In the genomic region with DNA sequence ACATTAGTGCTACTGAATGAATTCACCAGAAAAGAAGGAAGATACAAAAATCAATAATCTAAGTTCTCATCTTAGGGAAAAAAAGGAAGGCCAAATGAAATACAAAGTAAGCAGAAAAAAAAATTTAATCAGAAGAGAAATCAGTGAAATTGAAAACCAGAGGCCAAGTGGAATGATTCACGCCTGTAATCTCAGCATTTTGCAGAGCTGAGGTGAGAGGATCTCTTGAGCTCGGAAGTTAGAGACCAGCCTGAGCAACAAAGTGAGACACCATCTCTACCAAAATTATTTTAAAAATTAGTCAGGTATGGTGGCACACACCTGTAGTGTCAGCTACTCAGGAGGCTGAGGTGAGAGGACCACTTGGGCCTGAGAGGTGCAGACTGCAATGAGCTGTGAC, we compare ENCODE assay signal across 29 cellular contexts.
"Had no signal": no experiment of that assay in that cellular context is flagged by ENCODE, and none has a peak within 500 bp of the region (broad histone marks: within the 10 kb centered on the region; RNA-seq: fewer than 3 reads in every experiment).

No MANE protein-coding gene starts in this region.

- H3K27me3 Mint-ChIP-seq: activated CD8-positive, alpha-beta T cell treated with anti-CD3 and anti-CD28 coated beads for 36 hours; activated T-helper 17 cell treated with anti-CD3 and anti-CD28 coated beads, Interleukin-2, amount 50 U/mL, for 72 hours; brain; stimulated activated memory B cell treated with anti-CD40 and anti-IgM and Interleukin-4, amounts not matched to agents 10 μg/mL and 1 μg/mL and 100 μg/mL, for 72 hours; T-helper 17 cell had no signal

- H3K36me3 ChIP-seq: left ventricle myocardium inferior, neutrophil, ovary, prostate gland, sigmoid colon, suprapubic skin, tibial artery had no signal

- ATAC-seq: activated CD8-positive, alpha-beta T cell treated with anti-CD3 and anti-CD28 coated beads for 36 hours; activated T-cell treated with anti-CD3 and anti-CD28 coated beads, Interleukin-2, amount 50 U/mL, for 4 hours; activated T-helper 17 cell treated with anti-CD3 and anti-CD28 coated beads, Interleukin-2, amount 50 U/mL, for 72 hours; mucosa of descending colon; stimulated activated memory B cell treated with anti-CD40 and anti-IgM and Interleukin-4, amounts not matched to agents 10 μg/mL and 1 μg/mL and 100 μg/mL, for 72 hours; T-helper 17 cell had no signal

- H3K4me3 ChIP-seq: coronary artery, left ventricle myocardium inferior, lung, mucosa of descending colon, ovary, prostate gland, sigmoid colon, suprapubic skin, tibial artery had no signal

- H3K4me1 ChIP-seq: prostate gland, sigmoid colon, suprapubic skin, tibial artery had no signal

- H3K27ac Mint-ChIP-seq: activated CD8-positive, alpha-beta T cell treated with anti-CD3 and anti-CD28 coated beads for 36 hours; activated T-helper 17 cell treated with anti-CD3 and anti-CD28 coated beads, Interleukin-2, amount 50 U/mL, for 72 hours; brain; nephron progenitor cell; stimulated activated memory B cell treated with anti-CD40 and anti-IgM and Interleukin-4, amounts not matched to agents 10 μg/mL and 1 μg/mL and 100 μg/mL, for 72 hours; T-helper 17 cell had no signal

- H3K27me3 ChIP-seq: neutrophil, ovary, sigmoid colon, suprapubic skin, tibial artery had no signal

- H3K4me3 Mint-ChIP-seq: activated CD8-positive, alpha-beta T cell treated with anti-CD3 and anti-CD28 coated beads for 36 hours; activated T-cell treated with anti-CD3 and anti-CD28 coated beads, Interleukin-2, amount 50 U/mL, for 4 hours; activated T-helper 17 cell treated with anti-CD3 and anti-CD28 coated beads, Interleukin-2, amount 50 U/mL, for 72 hours; brain; nephron progenitor cell; stimulated activated memory B cell treated with anti-CD40 and anti-IgM and Interleukin-4, amounts not matched to agents 10 μg/mL and 1 μg/mL and 100 μg/mL, for 72 hours; T-helper 17 cell had no signal

- H3K27ac ChIP-seq: coronary artery, left ventricle myocardium inferior, neutrophil, ovary, prostate gland, sigmoid colon, suprapubic skin, tibial artery had no signal

- DNase-seq: activated CD4-positive, alpha-beta T cell treated with anti-CD3 and anti-CD28 coated beads, Interleukin-2, amount 50 U/mL, for 1 hour; activated CD4-positive, CD25-positive, alpha-beta regulatory T cell treated with anti-CD3 and anti-CD28 coated beads, Interleukin-2, amount 50 U/mL, for 72 hours; activated CD8-positive, alpha-beta T cell treated with anti-CD3 and anti-CD28 coated beads for 36 hours; activated gamma-delta T cell treated with Interleukin-2 at 50 U/mL for 16 hours; activated naive CD4-positive, alpha-beta T cell treated with anti-CD3 and anti-CD28 coated beads, Interleukin-2, amount 50 U/mL, for 16 hours; activated T-cell treated with anti-CD3 and anti-CD28 coated beads, Interleukin-2, amount 50 U/mL, for 4 hours; anterior cingulate cortex; foreskin melanocyte; islet precursor cell; left ventricle myocardium inferior; mucosa of descending colon; nephron progenitor cell; ovary; retina; sigmoid colon; small intestine; stimulated activated CD4-positive, alpha-beta T cell treated with anti-CD3 and anti-CD28 coated beads, Interleukin-4, amount 100 ng/mL, for 4 hours; stimulated activated CD8-positive, alpha-beta memory T cell treated with anti-CD3 and anti-CD28 coated beads, Interleukin-4, amount 100 ng/mL, for 48 hours; T-helper 17 cell; T1000; tibial artery had no signal

- H3K4me1 Mint-ChIP-seq: brain, nephron progenitor cell had no signal

- H3K9me3 ChIP-seq: left ventricle myocardium inferior, mucosa of descending colon, neutrophil, ovary, prostate gland, sigmoid colon, suprapubic skin, tibial artery had no signal
